ENCODE assay signal across 30 cellular contexts in genomic region chr2:149346272-149346671, GRCh38. TPM values are rescaled to one million over a fixed set of nuclear protein-coding genes. Genes with fewer than 3 reads are reported as not detected.
"Had no signal": no experiment of that assay in that cellular context is flagged by ENCODE, and none has a peak within 500 bp of the region (broad histone marks: within the 10 kb centered on the region; RNA-seq: fewer than 3 reads in every experiment).

No MANE protein-coding gene starts in this region.

- H3K9me3 ChIP-seq: MG63, SJCRH30, SK-N-SH had no signal

- DNase-seq: activated CD4-positive, alpha-beta memory T cell treated with anti-CD3 and anti-CD28 coated beads for 36 hours; activated CD4-positive, alpha-beta T cell treated with anti-CD3 and anti-CD28 coated beads, Interleukin-2, amount 10 ng/mL, durations not matched to agents 7 days and 5 days; activated CD4-positive, CD25-positive, alpha-beta regulatory T cell; activated gamma-delta T cell; activated naive CD4-positive, alpha-beta T cell treated with anti-CD3 and anti-CD28 coated beads for 36 hours; activated T-cell treated with anti-CD3 and anti-CD28 coated beads for 4 hours; activated T-cell treated with anti-CD3 and anti-CD28 coated beads, Interleukin-2, amount 50 U/mL, for 48 hours; amygdala; MG63; MV-4-11; NCI-H1092 treated with DMSO at 0.1 percent for 48 hours; NCI-H1417 treated with DMSO at 0.1 percent for 48 hours; NCI-H1694 treated with DMSO at 0.1 percent for 48 hours; NCI-H2081 treated with DMSO at 0.1 percent for 48 hours; NCI-H446; NCI-H524; NCI-H748 treated with DMSO at 0.1 percent for 48 hours; NK-92 treated with Interleukin-12 subunit alpha and Interleukin-12 subunit beta, amount 100 ng/mL, for 24 hours; OCI-M1; RPMI8226; SJCRH30; SK-N-SH; T-helper 1 cell had no signal

- H3K4me2 ChIP-seq: SK-N-SH had no signal

- H3K4me3 ChIP-seq: cardiac muscle cell, MG63, SJCRH30 had no signal

- ATAC-seq: activated T-helper 17 cell treated with anti-CD3 and anti-CD28 coated beads, Interleukin-2, amount 50 U/mL, for 72 hours; Panc1; Right ventricle myocardium inferior had no signal

- H3K9ac ChIP-seq: SK-N-SH had no signal

- H3K27me3 ChIP-seq: cardiac muscle cell, MG63, SJCRH30 had no signal

- H3K27ac ChIP-seq: cardiac muscle cell, SJCRH30, VCaP had no signal

- H3K36me3 ChIP-seq: cardiac muscle cell, MG63, SJCRH30 had no signal

RNA-seq across cellular contexts. Expression of gene LYPD6, which starts 15.9 kb away (rescaled TPM):
- total RNA-seq: activated CD4-positive, alpha-beta memory T cell treated with anti-CD3 and anti-CD28 coated beads for 36 hours; activated CD4-positive, alpha-beta T cell treated with anti-CD3 and anti-CD28 coated beads, Interleukin-2, amount 10 ng/mL, durations not matched to agents 7 days and 5 days; activated CD8-positive, alpha-beta memory T cell treated with anti-CD3 and anti-CD28 coated beads for 36 hours; activated naive CD4-positive, alpha-beta T cell treated with anti-CD3 and anti-CD28 coated beads for 36 hours; activated T-helper 17 cell treated with anti-CD3 and anti-CD28 coated beads, Interleukin-2, amount 50 U/mL, for 72 hours; T-helper 2 cell treated with Interferon-gamma antibody and Interleukin-4, amounts not matched to agents 100 ng/mL and 5 ng/mL, for 36 hours had no signal
